In the genomic region with DNA sequence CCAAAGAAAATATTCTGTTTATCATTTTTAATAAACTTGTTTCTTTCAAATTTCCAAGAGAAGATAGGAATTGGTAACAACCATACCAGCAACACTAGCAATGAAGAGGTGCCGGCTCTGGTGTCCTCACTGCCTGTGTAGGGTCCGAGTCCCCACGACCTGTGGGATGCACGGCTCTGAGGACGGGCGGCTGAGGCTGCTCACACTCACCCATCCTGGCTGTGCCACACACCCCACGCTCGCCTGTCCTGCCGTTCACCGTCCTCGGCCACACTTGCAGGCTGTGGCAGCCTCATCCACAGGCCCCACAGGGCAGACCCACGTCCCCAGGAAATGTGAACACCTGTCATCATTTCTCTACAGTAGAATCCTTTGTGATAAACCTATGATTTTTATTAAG, we compare ENCODE assay signal across 16 cellular contexts. TPM values are rescaled to one million over a fixed set of nuclear protein-coding genes. Genes with fewer than 3 reads are reported as not detected.
DNase-seq lines count a peak whose midpoint lies in the region; ATAC-seq and TF ChIP-seq lines count a peak whose summit lies in the region.
"Had no signal": no experiment of that assay in that cellular context is flagged by ENCODE, and none has a peak within 500 bp of the region (broad histone marks: within the 10 kb centered on the region; RNA-seq: fewer than 3 reads in every experiment).

No MANE protein-coding gene starts in this region.

- H3K4me3 ChIP-seq in aorta (ENCODE audit: low read length in 2 of 2) = no peak overlapping the region
- H3K4me3 ChIP-seq: A549; BLaER1 treated with 17β-estradiol and CSF1 and Interleukin-3, amounts not matched to agents 10 nM and 100 nM; K562 had no signal

- H3K4me1 Mint-ChIP-seq in chondrocyte (ENCODE audit: low read depth) = no peaks in the 10 kb centered on the region

- TF ChIP-seq CTCF in chondrocyte (IDR thresholded peaks at IDR 0.05) = no peak

- H3K27me3 ChIP-seq in aorta (ENCODE audit: control insufficient read depth in 1 of 2, insufficient read depth in 2 of 2, low read length in 1 of 2) = no peaks in the 10 kb centered on the region

- H3K4me1 ChIP-seq in aorta (ENCODE audit: control insufficient read depth in 1 of 2, insufficient read depth in 2 of 2, low read length in 2 of 2) = no peaks in the 10 kb centered on the region
- H3K4me1 ChIP-seq: A549 had no signal

- H3K36me3 ChIP-seq in aorta (ENCODE audit: control insufficient read depth in 1 of 2, insufficient read depth in 2 of 2, low read length in 1 of 2) = no peaks in the 10 kb centered on the region
- H3K36me3 ChIP-seq: BLaER1 treated with 17β-estradiol and CSF1 and Interleukin-3, amounts not matched to agents 10 nM and 100 nM had no signal

- H3K27ac ChIP-seq in aorta (ENCODE audit: low read depth in 1 of 2, low read length in 2 of 2) = no peak overlapping the region
- H3K27ac ChIP-seq: A549; BLaER1 treated with 17β-estradiol and CSF1 and Interleukin-3, amounts not matched to agents 10 nM and 100 nM had no signal

- H3K27ac Mint-ChIP-seq in chondrocyte (ENCODE audit: unreplicated experiment) = no peak overlapping the region

- no peaks in the 10 kb centered on the region for H3K9me3 Mint-ChIP-seq in chondrocyte (ENCODE audit: low read depth)

- H3K27me3 Mint-ChIP-seq in chondrocyte (ENCODE audit: low read depth) = no peaks in the 10 kb centered on the region

- WGBS in aorta, 2 donors = 85 to 86% methylated on average over 12 of the region's 12 CpGs

- DNase-seq in Right ventricle myocardium superior (peak; percentile 38), left ventricle myocardium superior (no peak), chondrocyte (ENCODE audit: low spot score) (peak; percentile 81), mesenteric fat pad (ENCODE audit: low spot score) (peak; percentile 85), aorta (peak; percentile 19 to 37), D341Med (ENCODE audit: low spot score) (no peak)
- DNase-seq: DMS79 treated with DMSO at 0.1 percent for 48 hours, GOT3, NCI-H1105, NCI-H1694, NCI-H2081 treated with DMSO at 0.1 percent for 48 hours had no signal

- no peak overlapping the region for H3K4me3 Mint-ChIP-seq in chondrocyte (ENCODE audit: unreplicated experiment)

- ATAC-seq in Right ventricle myocardium superior (ENCODE audit: poor library complexity) (no peak), left ventricle myocardium superior (no peak), aorta (ENCODE audit: low FRiP score) (no peak), HG03097 (IDR thresholded peaks at IDR 0.05; ENCODE audit: low FRiP score, unreplicated experiment) (no peak)
- ATAC-seq: A549, K562, Panc1 had no signal

- H3K36me3 Mint-ChIP-seq in chondrocyte (ENCODE audit: low read depth) = no peaks in the 10 kb centered on the region

- no peaks in the 10 kb centered on the region for H3K9me3 ChIP-seq in aorta (ENCODE audit: control insufficient read depth, low read length)
- H3K9me3 ChIP-seq: A549; BLaER1 treated with 17β-estradiol and CSF1 and Interleukin-3, amounts not matched to agents 10 nM and 100 nM had no signal

- intact Hi-C loops in Right ventricle myocardium superior (cut with DNase I) (no loop called here), left ventricle myocardium superior (cut with micrococcal nuclease) (no loop called here), aorta (cut with DNase I) (no loop called here)

RNA-seq across cellular contexts. Expression of a gene that starts 48.2 kb away (rescaled TPM):
- total RNA-seq in Right ventricle myocardium superior = 31.7 TPM
- 45.2 TPM for total RNA-seq in left ventricle myocardium superior
- total RNA-seq in chondrocyte = 19.9 to 37.6 TPM (median 35.2 TPM) in 3 replicates
- total RNA-seq in mesenteric fat pad = 1.8 TPM
- total RNA-seq in aorta = 1 to 10 TPM in 1 of 2 donors, under 1 TPM in 1; 0.84 to 1.4 TPM
- polyA plus RNA-seq in aorta = under 1 TPM in 1 of 2 donors, not detected in 1; 0.95 TPM
- total RNA-seq: K562 had no signal

Comparison
In these comparisons a context has a peak if more than half of its experiments do, and no peak if none do; other contexts are left out.
1. DNase-seq: peak in Right ventricle myocardium superior (single experiment), chondrocyte (single experiment), mesenteric fat pad (single experiment) and aorta (2 of 2); none in left ventricle myocardium superior (single experiment) and D341Med (single experiment).